In the genomic region with DNA sequence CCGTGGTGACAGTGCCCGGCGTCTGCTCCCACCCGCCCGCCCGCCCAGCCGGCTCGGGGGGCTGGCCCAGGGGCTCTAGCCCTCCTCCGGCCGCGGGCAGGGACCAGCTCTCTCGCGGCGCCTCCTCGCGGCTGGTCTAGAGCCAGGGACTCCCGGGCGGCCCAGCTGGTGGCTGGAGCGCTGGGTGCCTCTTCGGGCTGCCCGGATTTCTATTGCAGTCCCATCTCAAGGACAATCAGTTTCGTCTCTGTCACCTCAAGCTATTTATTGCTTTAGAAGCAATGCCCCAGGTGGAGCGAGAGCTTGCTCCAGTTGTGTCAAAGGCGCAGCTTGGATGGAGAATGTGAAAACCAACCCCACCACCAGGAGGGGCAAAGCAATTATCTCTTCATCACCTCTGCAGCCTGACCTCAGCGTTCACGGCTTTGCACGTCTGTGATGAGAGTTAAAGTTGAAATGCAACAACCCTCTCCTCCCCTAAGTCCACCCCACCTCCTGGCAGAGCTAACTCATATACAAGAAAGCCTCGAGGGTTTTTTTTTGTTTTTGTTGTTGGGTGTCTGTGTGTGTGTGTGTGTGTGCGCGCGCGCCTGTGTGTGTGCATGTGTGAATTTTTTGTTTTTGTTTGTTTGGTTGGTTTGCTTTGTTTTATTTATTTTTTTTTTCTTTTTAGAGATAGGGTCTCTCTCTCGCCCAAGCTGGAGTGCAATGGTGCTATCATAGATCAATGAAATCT, we compare ENCODE assay signal across 1 cellular context.
TF ChIP-seq lines count a peak whose summit lies in the region.

A gene (minus strand): TSS at position 24 of the 736 bp plus-strand sequence. CDS start 151 bp downstream, outside the sequence.

TF ChIP-seq in HCT116, 20 proteins besides CTCF, POLR2A, EP300 and RAD21:
- no peak for TF ChIP-seq ZNF274 (IDR thresholded peaks at IDR 0.05; ENCODE audit: low read depth, low read length)
